In the genomic region with DNA sequence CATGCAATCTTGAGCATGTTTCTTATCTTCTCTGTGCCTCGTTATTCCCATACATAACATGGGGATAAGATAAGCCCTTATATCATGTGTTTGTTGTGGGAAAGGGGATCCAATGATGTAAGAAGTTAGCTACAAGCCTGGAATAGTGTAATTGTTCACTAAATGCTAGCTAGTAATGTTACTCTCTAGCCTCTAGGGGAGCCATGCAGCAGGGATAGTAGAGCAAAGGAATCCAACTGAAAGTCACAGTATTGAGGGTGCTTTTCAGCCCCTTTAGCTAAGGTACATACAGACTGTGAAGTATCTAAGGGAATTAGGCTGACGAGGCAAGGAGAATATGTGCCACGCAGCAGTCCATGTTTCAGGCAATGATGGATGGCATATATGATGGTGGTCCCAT, we compare ENCODE assay signal across 9 cellular contexts. TPM values are rescaled to one million over a fixed set of nuclear protein-coding genes. Genes with fewer than 3 reads are reported as not detected.
DNase-seq lines count a peak whose midpoint lies in the region; ATAC-seq and TF ChIP-seq lines count a peak whose summit lies in the region.
"Had no signal": no experiment of that assay in that cellular context is flagged by ENCODE, and none has a peak within 500 bp of the region (broad histone marks: within the 10 kb centered on the region; RNA-seq: fewer than 3 reads in every experiment).

No MANE protein-coding gene starts in this region.

- no peaks in the 10 kb centered on the region for H3K36me3 Mint-ChIP-seq in stimulated activated naive CD8-positive, alpha-beta T cell treated with anti-CD3 and anti-CD28 coated beads, Interleukin-15, Interleukin-2, amounts not matched to agents 100 ng/mL and 50 ng/mL, for 24 hours (ENCODE audit: low read depth)
- H3K36me3 Mint-ChIP-seq in effector memory CD8-positive, alpha-beta T cell (ENCODE audit: insufficient read depth): peaks cover 2% of the 10 kb centered on the region

- H3K27ac Mint-ChIP-seq in stimulated activated naive CD8-positive, alpha-beta T cell treated with anti-CD3 and anti-CD28 coated beads, Interleukin-15, Interleukin-2, amounts not matched to agents 100 ng/mL and 50 ng/mL, for 24 hours: peak overlapping the region; percentile 37
- H3K27ac Mint-ChIP-seq in stimulated activated naive CD8-positive, alpha-beta T cell treated with anti-CD3 and anti-CD28 coated beads, Interleukin-15, amount 100 ng/mL, for 72 hours: peak overlapping the region in 1 of 2 donors; percentile 12
- no peak overlapping the region for H3K27ac Mint-ChIP-seq in effector memory CD8-positive, alpha-beta T cell

- H3K9me3 ChIP-seq in OCI-LY3 (ENCODE audit: insufficient read depth, low read length) (no peaks in the 10 kb centered on the region), colonic mucosa (no peaks in the 10 kb centered on the region), stomach (no peaks in the 10 kb centered on the region)
- H3K9me3 ChIP-seq: thoracic aorta had no signal

- TF ChIP-seq EP300 in stomach (IDR thresholded peaks at IDR 0.05): no peak

- no peak overlapping the region for H3K27ac ChIP-seq in OCI-LY3 (ENCODE audit: low read length)
- H3K27ac ChIP-seq in colonic mucosa: no peak overlapping the region
- no peak overlapping the region for H3K27ac ChIP-seq in stomach
- H3K27ac ChIP-seq: thoracic aorta had no signal

- TF ChIP-seq CTCF in OCI-LY3 (IDR thresholded peaks at IDR 0.05; ENCODE audit: low read depth, low read length) (peak; percentile 49), fibroblast of mammary gland (conservative IDR thresholded peaks at IDR 0.05; ENCODE audit: control insufficient read depth, insufficient read depth, low read depth, low read length) (peak; percentile 69), colonic mucosa (IDR thresholded peaks at IDR 0.05) (no peak), stomach (IDR thresholded peaks at IDR 0.05) (peak in 2 of 7 experiments; percentile 21 to 30)

- 52 to 64% (median 58%) methylated on average over 3 of the region's 3 CpGs for WGBS in stomach, 5 donors

- peaks cover 58% of the 10 kb centered on the region for H3K4me1 Mint-ChIP-seq in stimulated activated naive CD8-positive, alpha-beta T cell treated with anti-CD3 and anti-CD28 coated beads, Interleukin-15, Interleukin-2, amounts not matched to agents 100 ng/mL and 50 ng/mL, for 24 hours (ENCODE audit: low read depth)
- peaks cover 44% of the 10 kb centered on the region for H3K4me1 Mint-ChIP-seq in stimulated activated naive CD8-positive, alpha-beta T cell treated with anti-CD3 and anti-CD28 coated beads, Interleukin-15, amount 100 ng/mL, for 72 hours
- H3K4me1 Mint-ChIP-seq in effector memory CD8-positive, alpha-beta T cell (ENCODE audit: low read depth in 2 of 2): peaks cover 9 to 11% of the 10 kb centered on the region in 2 donors

- H2AFZ ChIP-seq in OCI-LY3 (ENCODE audit: low read depth, low read length): no peak overlapping the region

- no peaks in the 10 kb centered on the region for H4K20me1 ChIP-seq in OCI-LY3 (ENCODE audit: insufficient read depth, low read length)

- H3K27me3 Mint-ChIP-seq in stimulated activated naive CD8-positive, alpha-beta T cell treated with anti-CD3 and anti-CD28 coated beads, Interleukin-15, Interleukin-2, amounts not matched to agents 100 ng/mL and 50 ng/mL, for 24 hours: no peaks in the 10 kb centered on the region
- peaks cover 10% of the 10 kb centered on the region for H3K27me3 Mint-ChIP-seq in stimulated activated naive CD8-positive, alpha-beta T cell treated with anti-CD3 and anti-CD28 coated beads, Interleukin-15, amount 100 ng/mL, for 72 hours
- H3K27me3 Mint-ChIP-seq in effector memory CD8-positive, alpha-beta T cell: no peaks in the 10 kb centered on the region

- no peak overlapping the region for H3K4me3 Mint-ChIP-seq in stimulated activated naive CD8-positive, alpha-beta T cell treated with anti-CD3 and anti-CD28 coated beads, Interleukin-15, Interleukin-2, amounts not matched to agents 100 ng/mL and 50 ng/mL, for 24 hours
- peak overlapping the region in 1 of 2 donors; percentile 39 for H3K4me3 Mint-ChIP-seq in stimulated activated naive CD8-positive, alpha-beta T cell treated with anti-CD3 and anti-CD28 coated beads, Interleukin-15, amount 100 ng/mL, for 72 hours
- H3K4me3 Mint-ChIP-seq in effector memory CD8-positive, alpha-beta T cell: no peak overlapping the region

- H3K9ac ChIP-seq in OCI-LY3 (ENCODE audit: low read length) (no peak overlapping the region), colonic mucosa (ENCODE audit: low read depth in 2 of 2, low read length in 2 of 2) (no peak overlapping the region)

- H3K4me1 ChIP-seq in OCI-LY3 (ENCODE audit: low read length) (peaks cover 35% of the 10 kb centered on the region), colonic mucosa (no peaks in the 10 kb centered on the region), stomach (no peaks in the 10 kb centered on the region)

- H3K4me3 ChIP-seq in OCI-LY3 (ENCODE audit: low read length) (no peak overlapping the region), fibroblast of mammary gland (ENCODE audit: control insufficient read depth, low read depth, low read length) (no peak overlapping the region), colonic mucosa (no peak overlapping the region), stomach (no peak overlapping the region)
- H3K4me3 ChIP-seq: thoracic aorta had no signal

- DNase-seq in stimulated activated naive CD8-positive, alpha-beta T cell treated with anti-CD3 and anti-CD28 coated beads, Interleukin-15, amount 100 ng/mL, for 72 hours: no peak
- DNase-seq in fibroblast of mammary gland (ENCODE audit: low read depth): peak; percentile 17
- no peak for DNase-seq in colonic mucosa
- no peak for DNase-seq in effector memory CD8-positive, alpha-beta T cell
- DNase-seq in stomach: no peak

- H3K4me2 ChIP-seq in OCI-LY3 (ENCODE audit: low read length): no peak overlapping the region

- H3K79me2 ChIP-seq in OCI-LY3 (ENCODE audit: low read length): no peaks in the 10 kb centered on the region

- no peaks in the 10 kb centered on the region for H3K9me3 Mint-ChIP-seq in stimulated activated naive CD8-positive, alpha-beta T cell treated with anti-CD3 and anti-CD28 coated beads, Interleukin-15, Interleukin-2, amounts not matched to agents 100 ng/mL and 50 ng/mL, for 24 hours
- peaks cover 0 to 8% of the 10 kb centered on the region in 2 donors for H3K9me3 Mint-ChIP-seq in stimulated activated naive CD8-positive, alpha-beta T cell treated with anti-CD3 and anti-CD28 coated beads, Interleukin-15, amount 100 ng/mL, for 72 hours
- H3K9me3 Mint-ChIP-seq in effector memory CD8-positive, alpha-beta T cell: no peaks in the 10 kb centered on the region

- no peaks in the 10 kb centered on the region for H3K27me3 ChIP-seq in OCI-LY3 (ENCODE audit: low read depth, low read length)
- no peaks in the 10 kb centered on the region for H3K27me3 ChIP-seq in colonic mucosa
- no peaks in the 10 kb centered on the region for H3K27me3 ChIP-seq in stomach

- intact Hi-C loops in colonic mucosa (cut with DNase I) (loop anchor here (10.0 kb wide), 2 partner anchors 208 to 448 kb away; no protein-coding TSS in a partner anchor), stomach (cut with DNase I; ENCODE audit: low total_unique reads) (no loop called here)

- TF ChIP-seq POLR2A in stomach (IDR thresholded peaks at IDR 0.05): no peak

- no peak for ATAC-seq in stimulated activated naive CD8-positive, alpha-beta T cell treated with anti-CD3 and anti-CD28 coated beads, Interleukin-15, amount 100 ng/mL, for 72 hours
- ATAC-seq in effector memory CD8-positive, alpha-beta T cell (replicated peaks): no peak
- no peak for ATAC-seq in HG03108 (IDR thresholded peaks at IDR 0.05; ENCODE audit: unreplicated experiment)

- H3K36me3 ChIP-seq in OCI-LY3 (replicated peaks; ENCODE audit: low read depth, low read length) (no peaks in the 10 kb centered on the region), colonic mucosa (no peaks in the 10 kb centered on the region), stomach (no peaks in the 10 kb centered on the region)
- H3K36me3 ChIP-seq: thoracic aorta had no signal

RNA-seq across cellular contexts. Expression of a gene that starts 46.9 kb away (rescaled TPM):
- total RNA-seq in colonic mucosa: 1 to 10 TPM; 1.2 to 1.3 TPM
- 1 to 10 TPM in 1 of 5 donors, not detected in 4; 1.3 TPM for total RNA-seq in stomach
- not detected for polyA plus RNA-seq in stomach
- total RNA-seq: thoracic aorta had no signal
